In the genomic region with DNA sequence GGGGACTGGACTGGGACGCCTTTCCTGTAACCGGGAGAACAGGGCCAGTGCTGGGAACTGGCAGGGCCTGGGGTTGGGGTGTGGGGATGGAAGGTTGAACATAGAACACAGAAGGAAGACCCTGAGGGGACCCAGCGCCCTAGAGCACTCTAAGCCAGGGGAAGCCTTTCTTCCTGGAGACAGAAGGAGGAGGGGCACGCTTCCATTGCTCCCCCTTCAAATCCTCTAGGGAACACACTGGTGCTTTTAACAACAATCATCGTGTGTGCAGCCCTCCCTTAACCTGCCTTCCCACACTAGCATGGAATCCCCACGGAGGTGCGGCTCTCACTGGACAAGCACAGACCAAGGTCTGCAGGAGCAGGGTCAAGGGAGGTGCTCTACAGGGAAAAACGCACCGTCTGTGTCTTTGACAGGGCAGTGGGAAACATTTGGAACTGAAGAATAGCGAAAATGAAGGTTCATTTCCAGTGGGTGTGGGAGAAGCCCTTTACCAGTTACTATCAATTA, we compare ENCODE assay signal across 1 cellular context.
TF ChIP-seq lines count a peak whose summit lies in the region.

No MANE protein-coding gene starts in this region.

TF ChIP-seq in GM23338, 12 proteins besides CTCF, POLR2A, EP300 and RAD21 (continued from another document):
- TF ChIP-seq ETS1 (IDR thresholded peaks at IDR 0.05): no peak
